In genomic region chr1:70277875-70278274, GRCh38 we compare ENCODE assay signal across 24 cellular contexts.
"Had no signal": no experiment of that assay in that cellular context is flagged by ENCODE, and none has a peak within 500 bp of the region (broad histone marks: within the 10 kb centered on the region; RNA-seq: fewer than 3 reads in every experiment).

No MANE protein-coding gene starts in this region.

- H3K4me3 ChIP-seq: left ventricle myocardium inferior, ovary, prostate gland, right atrium auricular region, spleen, thoracic aorta, upper lobe of right lung had no signal

- H3K4me1 Mint-ChIP-seq: nephron had no signal

- ATAC-seq: activated CD4-positive, alpha-beta T cell treated with anti-CD3 and anti-CD28 coated beads for 36 hours; activated T-cell treated with anti-CD3 and anti-CD28 coated beads, Interleukin-2, amount 50 U/mL, for 72 hours; foreskin keratinocyte; upper lobe of right lung had no signal

- H3K36me3 ChIP-seq: ovary, prostate gland had no signal

- H3K9me3 ChIP-seq: left ventricle myocardium inferior, neutrophil, ovary, prostate gland, right atrium auricular region, spleen, thoracic aorta, upper lobe of right lung had no signal

- DNase-seq: activated CD4-positive, alpha-beta T cell treated with anti-CD3 and anti-CD28 coated beads for 36 hours; activated CD4-positive, alpha-beta T cell treated with anti-CD3 and anti-CD28 coated beads, Interleukin-2, amount 50 U/mL, for 48 hours; activated CD8-positive, alpha-beta memory T cell treated with anti-CD3 and anti-CD28 coated beads, Interleukin-2, amount 50 U/mL, for 48 hours; activated effector memory CD4-positive, alpha-beta T cell treated with Interleukin-2 at 50 U/mL for 16 hours; activated naive CD4-positive, alpha-beta T cell treated with anti-CD3 and anti-CD28 coated beads, Interleukin-2, amount 10 ng/mL, durations not matched to agents 7 days and 5 days; activated T-cell treated with anti-CD3 and anti-CD28 coated beads, Interleukin-2, amount 50 U/mL, for 72 hours; central memory CD4-positive, alpha-beta T cell; dermis blood vessel endothelial cell; effector CD8-positive, alpha-beta T cell; foreskin keratinocyte; immature natural killer cell; left ventricle myocardium inferior; ovary; spleen; stimulated activated CD4-positive, alpha-beta T cell treated with anti-CD3 and anti-CD28 coated beads, Interleukin-4, amount 100 ng/mL, for 1 hour; stimulated activated naive CD4-positive, alpha-beta T cell; SW 1271; T-helper 9 cell; upper lobe of right lung had no signal

- H3K27me3 Mint-ChIP-seq: activated CD4-positive, alpha-beta T cell treated with anti-CD3 and anti-CD28 coated beads for 36 hours; activated naive CD4-positive, alpha-beta T cell treated with anti-CD3 and anti-CD28 coated beads, Interleukin-2, amount 10 ng/mL, durations not matched to agents 7 days and 5 days had no signal

- H3K4me1 ChIP-seq: foreskin keratinocyte, left ventricle myocardium inferior, prostate gland, right atrium auricular region, spleen, upper lobe of right lung had no signal

- H3K27ac Mint-ChIP-seq: activated CD4-positive, alpha-beta T cell treated with anti-CD3 and anti-CD28 coated beads for 36 hours; activated naive CD4-positive, alpha-beta T cell treated with anti-CD3 and anti-CD28 coated beads, Interleukin-2, amount 10 ng/mL, durations not matched to agents 7 days and 5 days; nephron had no signal

- H3K4me3 Mint-ChIP-seq: activated CD4-positive, alpha-beta T cell treated with anti-CD3 and anti-CD28 coated beads for 36 hours; activated naive CD4-positive, alpha-beta T cell treated with anti-CD3 and anti-CD28 coated beads, Interleukin-2, amount 10 ng/mL, durations not matched to agents 7 days and 5 days; activated T-cell treated with anti-CD3 and anti-CD28 coated beads, Interleukin-2, amount 50 U/mL, for 72 hours; immature natural killer cell; nephron had no signal

- H3K9me3 Mint-ChIP-seq: activated naive CD4-positive, alpha-beta T cell treated with anti-CD3 and anti-CD28 coated beads, Interleukin-2, amount 10 ng/mL, durations not matched to agents 7 days and 5 days; activated T-cell treated with anti-CD3 and anti-CD28 coated beads, Interleukin-2, amount 50 U/mL, for 72 hours; immature natural killer cell; nephron had no signal
